9 cellular contexts compared by ENCODE assay signal in the genomic region with DNA sequence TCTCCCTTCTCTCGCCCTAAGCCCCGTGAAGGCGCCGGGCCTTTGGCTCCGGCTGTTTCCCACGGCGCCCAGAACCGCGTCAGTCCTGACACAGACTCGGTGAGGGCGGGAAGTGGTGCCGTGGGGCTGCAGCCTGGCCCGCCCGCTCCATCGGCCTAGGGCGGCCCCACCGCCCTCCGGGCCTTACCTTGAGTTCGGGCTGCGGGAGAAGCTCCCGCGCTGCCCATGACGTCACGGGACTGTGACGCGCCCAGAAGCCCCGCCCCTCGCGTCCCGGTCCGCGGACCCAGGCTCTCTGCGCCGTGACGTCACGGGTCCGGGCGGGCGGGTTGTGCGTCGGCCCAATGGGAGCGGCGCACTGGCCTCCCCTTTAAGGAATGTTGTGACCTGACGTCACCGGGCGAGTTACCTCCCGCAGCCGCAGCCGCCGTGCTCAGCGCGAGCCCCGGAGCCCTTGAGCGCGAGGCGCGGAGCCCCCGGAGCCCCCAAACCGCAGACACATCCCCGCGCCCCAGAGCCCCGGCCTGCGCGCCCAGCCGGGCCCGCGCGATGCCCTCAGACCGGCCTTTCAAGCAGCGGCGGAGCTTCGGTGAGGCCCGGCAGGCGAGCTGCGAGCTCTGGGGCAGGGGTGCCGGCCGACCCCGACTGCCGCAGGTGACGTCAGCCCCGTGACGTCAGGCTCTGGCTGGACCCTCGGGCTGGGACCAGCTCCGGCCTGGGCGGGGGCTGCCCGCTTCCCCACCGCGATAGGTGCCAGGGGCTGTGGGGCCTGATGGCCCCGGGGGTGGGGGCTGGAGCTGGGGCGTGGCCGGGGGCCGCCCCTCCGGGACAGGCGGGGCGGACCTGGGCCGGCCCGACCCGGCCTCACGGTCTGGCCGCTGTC. TPM values are rescaled to one million over a fixed set of nuclear protein-coding genes. Genes with fewer than 3 reads are reported as not detected.
DNase-seq lines count a peak whose midpoint lies in the region; ATAC-seq lines count a peak whose summit lies in the region.
"Had no signal": no experiment of that assay in that cellular context is flagged by ENCODE, and none has a peak within 500 bp of the region (broad histone marks: within the 10 kb centered on the region; RNA-seq: fewer than 3 reads in every experiment).

Gene MAP1LC3A, plus strand, starts transcription at position 399 of the 883 bp plus-strand sequence. Its CDS starts 151 bp downstream, at position 550.

- ATAC-seq in GM19463 (IDR thresholded peaks at IDR 0.05; ENCODE audit: unreplicated experiment) (peak; percentile 65), HG03095 (IDR thresholded peaks at IDR 0.05; ENCODE audit: unreplicated experiment) (no peak)
- ATAC-seq in effector memory CD8-positive, alpha-beta T cell (replicated peaks): peak; percentile 83
- ATAC-seq: HCT116 had no signal

- H3K4me3 Mint-ChIP-seq in effector memory CD8-positive, alpha-beta T cell: peak within 1 kb of the TSS; percentile 87 to 90

- H3K4me1 Mint-ChIP-seq in effector memory CD8-positive, alpha-beta T cell (ENCODE audit: low read depth in 2 of 2): peaks cover 8 to 11% of the 10 kb centered on the region in 2 donors

- peaks cover 24% of the 10 kb centered on the region for H3K36me3 Mint-ChIP-seq in effector memory CD8-positive, alpha-beta T cell (ENCODE audit: insufficient read depth)

- no peaks in the 10 kb centered on the region for H3K9me3 Mint-ChIP-seq in effector memory CD8-positive, alpha-beta T cell

- no peaks in the 10 kb centered on the region for H3K27me3 Mint-ChIP-seq in effector memory CD8-positive, alpha-beta T cell

- DNase-seq in AG20443 (ENCODE audit: low spot score) (peak; percentile 99), NCI-H2029 (lab: John Stamatoyannopoulos, UW) (peak; percentile 88), lung microvascular endothelial cell (ENCODE audit: low read depth in 2 of 2) (peak; percentile 97 to 99)
- DNase-seq in activated CD8-positive, alpha-beta memory T cell treated with anti-CD3 and anti-CD28 coated beads, Interleukin-2, amount 50 U/mL, for 1 hour (ENCODE audit: extremely low read depth): peak; percentile 87
- peak; percentile 95 to 96 (median 96) for DNase-seq in effector memory CD8-positive, alpha-beta T cell
- DNase-seq in stimulated activated CD4-positive, alpha-beta T cell treated with anti-CD3 and anti-CD28 coated beads, Interleukin-4, amount 100 ng/mL, for 48 hours (ENCODE audit: low read depth in 2 of 2): peak; percentile 89 to 91

- H3K27ac Mint-ChIP-seq in effector memory CD8-positive, alpha-beta T cell: peak within 1 kb of the TSS; percentile 97 to 98

RNA-seq across cellular contexts. Expression of gene MAP1LC3A, which starts in this region (rescaled TPM):
- 19.0 and 38.7 TPM in 2 replicates for total RNA-seq in lung microvascular endothelial cell
